ENCODE assay signal across 8 cellular contexts in genomic region chr17:57577751-57578607, GRCh38.
A peak's percentile ranks its signal among the peaks of the same experiment; 100 is the strongest.
DNase-seq lines count a peak whose midpoint lies in the region; ATAC-seq and TF ChIP-seq lines count a peak whose summit lies in the region.

No MANE protein-coding gene starts in this region.

- peak overlapping the region; percentile 76 for H3K4me3 ChIP-seq in GM23248
- peak overlapping the region; percentile 15 for H3K4me3 ChIP-seq in fibroblast of mammary gland (ENCODE audit: control insufficient read depth, low read depth, low read length)
- H3K4me3 ChIP-seq in PC-3 (ENCODE audit: low read length), result no peak overlapping the region

- peaks cover 16% of the 10 kb centered on the region for H3K4me1 ChIP-seq in GM23248 (ENCODE audit: insufficient read depth)
- H3K4me1 ChIP-seq in PC-3 (ENCODE audit: insufficient read depth, low read length), result peaks cover 9% of the 10 kb centered on the region

- H3K27ac ChIP-seq in GM23248 (peak overlapping the region; percentile 37), PC-3 (ENCODE audit: low read length) (no peak overlapping the region)

- WGBS in GM23248 (ENCODE audit: low coverage in 1 of 2, low lambda C conversion rate in 2 of 2, missing lambda C conversion rate in 2 of 2), 2 experiments, result 11 to 12% methylated on average over 17 of the region's 17 CpGs

- peak overlapping the region; percentile 86 for H3K4me2 ChIP-seq in GM23248 (ENCODE audit: unreplicated experiment)
- H3K4me2 ChIP-seq in PC-3 (ENCODE audit: low read length), result no peak overlapping the region

- DNase-seq in GM23248 (peak; percentile 79), NCI-H748 (lab: John Stamatoyannopoulos, UW; ENCODE audit: unreplicated experiment) (peak; percentile 69), fibroblast of mammary gland (ENCODE audit: low read depth) (peak; percentile 71), pons (ENCODE audit: low spot score) (peak; percentile 52), PC-3 (no peak), mesenteric fat pad (ENCODE audit: low spot score) (no peak), NCI-H526 treated with DMSO at 0.1 percent for 48 hours (lab: John Stamatoyannopoulos, UW) (no peak)

- H3F3A ChIP-seq in GM23248 (ENCODE audit: insufficient read depth) (peaks cover 7% of the 10 kb centered on the region; the same call in 1 of the 2 replicates), PC-3 (ENCODE audit: low read length, unreplicated experiment) (no peaks in the 10 kb centered on the region)

- H3K9me3 ChIP-seq in GM23248 (ENCODE audit: low read depth) (no peaks in the 10 kb centered on the region), PC-3 (ENCODE audit: low read length) (no peaks in the 10 kb centered on the region)

- CTCF ChIA-PET in PC-3 (lab: Charles Lee), result no interaction called here

- no peaks in the 10 kb centered on the region for H3K27me3 ChIP-seq in GM23248 (replicated peaks; ENCODE audit: insufficient read depth)
- H3K27me3 ChIP-seq in PC-3 (ENCODE audit: low read length), result no peaks in the 10 kb centered on the region

- no peak for ATAC-seq in PC-3
- no peak for ATAC-seq in HG03039 (IDR thresholded peaks at IDR 0.05; ENCODE audit: unreplicated experiment)

- peak overlapping the region; percentile 62 for H3K9ac ChIP-seq in GM23248
- no peak overlapping the region for H3K9ac ChIP-seq in PC-3 (ENCODE audit: low read length)

- H2AFZ ChIP-seq in GM23248 (peak overlapping the region; percentile 82), PC-3 (ENCODE audit: low read length) (no peak overlapping the region)

- POLR2A ChIA-PET in PC-3 (lab: Charles Lee; ENCODE audit: unreplicated experiment), result no interaction called here

- H3K79me2 ChIP-seq in GM23248 (ENCODE audit: insufficient read depth) (no peaks in the 10 kb centered on the region), PC-3 (ENCODE audit: low read length) (no peaks in the 10 kb centered on the region)

- H4K20me1 ChIP-seq in GM23248 (ENCODE audit: insufficient read depth) (no peaks in the 10 kb centered on the region), PC-3 (ENCODE audit: low read length) (no peaks in the 10 kb centered on the region)

- TF ChIP-seq CTCF in fibroblast of mammary gland (conservative IDR thresholded peaks at IDR 0.05; ENCODE audit: control insufficient read depth, insufficient read depth, low read depth, low read length), result no peak
- TF ChIP-seq CTCF in PC-3 (conservative IDR thresholded peaks at IDR 0.05; ENCODE audit: low read depth, low read length), result no peak

- intact Hi-C loops in PC-3 (cut with micrococcal nuclease), result no loop called here

- H3K36me3 ChIP-seq in GM23248 (ENCODE audit: low read depth) (no peaks in the 10 kb centered on the region), PC-3 (ENCODE audit: low read depth, low read length) (no peaks in the 10 kb centered on the region)

- no TSS peak for BruUV-seq in PC-3 (replicated peaks; lab: Mats Ljungman, UMichigan)

- in situ Hi-C loops in GM23248 (cut with MboI), result no loop called here

- no peaks in the 10 kb centered on the region for H3K9me2 ChIP-seq in GM23248 (ENCODE audit: insufficient read depth)
- no peaks in the 10 kb centered on the region for H3K9me2 ChIP-seq in PC-3 (replicated peaks; ENCODE audit: low read length)

Comparison
In these comparisons a context has a peak if more than half of its experiments do, and no peak if none do; other contexts are left out.
1. DNase-seq: peak in GM23248 (single experiment), NCI-H748 (single experiment), fibroblast of mammary gland (single experiment) and pons (single experiment); none in PC-3 (single experiment), mesenteric fat pad (single experiment) and NCI-H526 treated with DMSO at 0.1 percent for 48 hours (single experiment).